ENCODE assay signal across 25 cellular contexts in the genomic region with DNA sequence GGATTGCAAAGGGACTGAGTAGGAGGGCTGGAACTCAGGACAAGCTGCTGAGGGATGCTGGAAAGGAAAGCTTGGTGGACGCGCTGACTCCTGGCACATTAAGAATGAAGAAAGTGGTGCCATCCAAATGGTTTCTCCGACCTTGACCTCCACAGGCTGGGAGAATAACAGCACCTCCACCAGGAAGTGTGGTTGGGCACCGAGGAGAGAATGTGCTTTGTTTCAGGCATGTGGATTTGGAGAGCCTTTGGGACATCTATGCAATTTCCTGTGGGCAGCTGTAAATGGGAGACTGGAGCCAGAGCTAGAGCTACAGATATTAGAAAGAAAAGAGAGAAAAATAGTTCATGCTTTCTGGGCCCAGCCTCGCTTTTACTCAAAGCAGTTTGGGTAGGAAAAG. TPM values are rescaled to one million over a fixed set of nuclear protein-coding genes. Genes with fewer than 3 reads are reported as not detected.
DNase-seq lines count a peak whose midpoint lies in the region; ATAC-seq, FAIRE-seq and TF ChIP-seq lines count a peak whose summit lies in the region.
"Had no signal": no experiment of that assay in that cellular context is flagged by ENCODE, and none has a peak within 500 bp of the region (broad histone marks: within the 10 kb centered on the region; RNA-seq: fewer than 3 reads in every experiment).

No MANE protein-coding gene starts in this region.

- CTCF ChIA-PET in HepG2 (lab: Yijun Ruan, JAX; ENCODE audit: low intra/inter-chr PET ratio, low total read pairs), result no interaction called here

- no CpG with 5 or more reads among the region's 5 CpGs for WGBS in neuronal stem cell (ENCODE audit: extremely low coverage in 2 of 2, insufficient read length in 2 of 2, insufficient replicate concordance in 1 of 2), 2 donors
- 43% methylated on average over 5 of the region's 5 CpGs for WGBS in HepG2 (ENCODE audit: low lambda C conversion rate)

- H3K4me3 ChIP-seq in Loucy (ENCODE audit: low read length, poor library complexity, severe bottlenecking), result no peak overlapping the region
- no peak overlapping the region for H3K4me3 ChIP-seq in fibroblast of the aortic adventitia (ENCODE audit: low read depth, low read length)
- H3K4me3 ChIP-seq in neuronal stem cell (ENCODE audit: low read length in 2 of 2), result no peak overlapping the region
- no peak overlapping the region for H3K4me3 ChIP-seq in HepG2 (replicated peaks in 1 of 3; ENCODE audit: insufficient read depth in 1 of 3, low read depth in 2 of 3, low read length in 3 of 3)
- H3K4me3 ChIP-seq: BLaER1 had no signal

- no peaks in the 10 kb centered on the region for H3K4me1 ChIP-seq in Loucy (ENCODE audit: insufficient read depth, low read length, poor library complexity, severe bottlenecking)
- peaks cover 0 to 2% of the 10 kb centered on the region in 2 donors for H3K4me1 ChIP-seq in neuronal stem cell (ENCODE audit: control insufficient read depth in 2 of 2, insufficient read depth in 1 of 2, low read depth in 1 of 2, low read length in 2 of 2)
- no peaks in the 10 kb centered on the region for H3K4me1 ChIP-seq in HepG2 (ENCODE audit: insufficient read depth, low read length)

- H3K9ac ChIP-seq in Loucy (ENCODE audit: low read depth, low read length, poor library complexity, severe bottlenecking), result no peak overlapping the region
- no peak overlapping the region for H3K9ac ChIP-seq in neuronal stem cell (ENCODE audit: low read depth, low read length, poor library complexity)
- no peak overlapping the region for H3K9ac ChIP-seq in HepG2 (ENCODE audit: insufficient read depth, low read depth, low read length)
- H3K9ac ChIP-seq: BLaER1, KMS-11 had no signal

- no peaks in the 10 kb centered on the region for H3K79me1 ChIP-seq in neuronal stem cell (ENCODE audit: low read depth, low read length)

- ATAC-seq in HepG2, result no peak
- no peak for ATAC-seq in GM21723 (IDR thresholded peaks at IDR 0.05; ENCODE audit: unreplicated experiment)
- ATAC-seq: CD8-positive, alpha-beta T cell; HCT116; Panc1 had no signal

- H3K9me2 ChIP-seq in Loucy (replicated peaks; ENCODE audit: low read depth, low read length), result no peaks in the 10 kb centered on the region

- no peak overlapping the region for H2BK120ac ChIP-seq in neuronal stem cell (ENCODE audit: low read depth, low read length)

- H3K23ac ChIP-seq in neuronal stem cell (ENCODE audit: low read depth, low read length, poor library complexity), result no peak overlapping the region

- H3K9me3 ChIP-seq in Loucy (ENCODE audit: insufficient read depth, low read depth, low read length) (no peaks in the 10 kb centered on the region), neuronal stem cell (replicated peaks in 1 of 2; ENCODE audit: control insufficient read depth in 2 of 2, insufficient read depth in 1 of 2, low read depth in 1 of 2, low read length in 2 of 2) (peaks cover 0 to 2% of the 10 kb centered on the region in 2 donors), HepG2 (ENCODE audit: low read length) (no peaks in the 10 kb centered on the region)
- H3K9me3 ChIP-seq: BLaER1 had no signal

- TF ChIP-seq CTCF in Loucy (conservative IDR thresholded peaks at IDR 0.05; ENCODE audit: low read length) (no peak), fibroblast of the aortic adventitia (IDR thresholded peaks at IDR 0.05; ENCODE audit: insufficient read depth, low read length) (no peak), HepG2 (CRISPR knock-in tag; IDR thresholded peaks at IDR 0.05) (no peak)

- no peak for FAIRE-seq in HepG2 (lab: Jason Lieb, UNC)
- FAIRE-seq: GM12891, H1, HTR-8/SVneo had no signal

- no TSS peak for BruUV-seq in HepG2 (replicated peaks; lab: Mats Ljungman, UMichigan)

- in situ Hi-C loops in HepG2 (cut with HindIII; ENCODE audit: extremely low pct_ligation_motif_present, low pct_unique_long_range_greater_than_20kb), result no loop called here

- H3K27me3 ChIP-seq in Loucy (ENCODE audit: insufficient read depth, low read length, poor library complexity, severe bottlenecking) (no peaks in the 10 kb centered on the region), neuronal stem cell (ENCODE audit: control insufficient read depth in 3 of 3, insufficient read depth in 3 of 3, low read depth in 1 of 3, low read length in 3 of 3) (peaks cover 0 to 3% (median 0%) of the 10 kb centered on the region in 3 experiments), HepG2 (ENCODE audit: control insufficient read depth in 1 of 2, insufficient read depth in 2 of 2, low read length in 2 of 2) (0 out of 5 replicates have a peak, but pooled peaks cover 0 to 6% of the 10 kb centered on the region in 2 experiments)
- H3K27me3 ChIP-seq: BLaER1 had no signal

- H3K36me3 ChIP-seq in Loucy (ENCODE audit: insufficient read depth, low read length) (no peaks in the 10 kb centered on the region), neuronal stem cell (replicated peaks in 1 of 2; ENCODE audit: control insufficient read depth in 2 of 2, insufficient read depth in 2 of 2, low read length in 2 of 2) (no peaks in the 10 kb centered on the region), HepG2 (replicated peaks in 1 of 2; ENCODE audit: control insufficient read depth in 1 of 2, insufficient read depth in 2 of 2, low read length in 2 of 2) (no peaks in the 10 kb centered on the region)
- H3K36me3 ChIP-seq: BLaER1 had no signal

- TF ChIP-seq EP300 in HepG2 (IDR thresholded peaks at IDR 0.05; ENCODE audit: low read depth in 2 of 2, low read length in 2 of 2) (no peak), HepG2 (CRISPR knock-in tag; IDR thresholded peaks at IDR 0.05; ENCODE audit: borderline replicate concordance) (no peak)

- no peak overlapping the region for H3K4ac ChIP-seq in neuronal stem cell (ENCODE audit: low read length)

- TF ChIP-seq RAD21 in HepG2 (CRISPR knock-in tag; IDR thresholded peaks at IDR 0.05), result no peak

- H4K20me1 ChIP-seq in Loucy (ENCODE audit: insufficient read depth, low read length, poor library complexity, severe bottlenecking), result no peaks in the 10 kb centered on the region
- H4K20me1 ChIP-seq in HepG2 (ENCODE audit: insufficient read depth, low read length), result no peaks in the 10 kb centered on the region
- H4K20me1 ChIP-seq: BLaER1 had no signal

- no peak overlapping the region for H2AK5ac ChIP-seq in neuronal stem cell (ENCODE audit: low read depth, low read length)

- H2BK15ac ChIP-seq in neuronal stem cell (ENCODE audit: low read length), result no peak overlapping the region

- DNase-seq in GM03348 (ENCODE audit: low spot score) (peak; percentile 45), fibroblast of the aortic adventitia (ENCODE audit: low read depth) (peak; percentile 12), pons (ENCODE audit: low spot score) (peak; percentile 19), neuronal stem cell (ENCODE audit: low spot score) (no peak), NCI-H2081 (lab: John Stamatoyannopoulos, UW) (no peak), HepG2 (ENCODE audit: low spot score) (no peak)
- DNase-seq: CD8-positive, alpha-beta T cell; DND-41; MV-4-11; NCI-H1105 treated with DMSO at 0.1 percent for 48 hours; NCI-H2029 treated with DMSO at 0.1 percent for 48 hours; NCI-H2171 treated with DMSO at 0.1 percent for 48 hours; NCI-H524 treated with DMSO at 0.1 percent for 48 hours; NCI-H82 had no signal

- H4K91ac ChIP-seq in neuronal stem cell (ENCODE audit: low read depth, low read length, poor library complexity), result no peak overlapping the region

- no peak overlapping the region for H3K18ac ChIP-seq in neuronal stem cell (ENCODE audit: low read length)

- H3F3A ChIP-seq in Loucy (ENCODE audit: low read depth), result no peaks in the 10 kb centered on the region

- no peak for TF ChIP-seq POLR2A in HepG2 (IDR thresholded peaks at IDR 0.05; ENCODE audit: insufficient read depth in 1 of 2, low read depth in 2 of 2, low read length in 2 of 2)

- H2BK5ac ChIP-seq in neuronal stem cell (ENCODE audit: low read length), result no peak overlapping the region

- H3K27ac ChIP-seq in neuronal stem cell (replicated peaks; ENCODE audit: low read length), result no peak overlapping the region
- no peak overlapping the region for H3K27ac ChIP-seq in HepG2 (ENCODE audit: extremely low read length, insufficient read depth, low read length)
- H3K27ac ChIP-seq: BLaER1, KMS-11 had no signal

- H3K14ac ChIP-seq in neuronal stem cell (ENCODE audit: low read length), result no peak overlapping the region

- H2AFZ ChIP-seq in Loucy (ENCODE audit: low read length), result 0 out of 2 replicates have a peak overlapping the region, but pooled peaks have one; percentile 53
- H2AFZ ChIP-seq in neuronal stem cell (ENCODE audit: low read length), result no peak overlapping the region
- H2AFZ ChIP-seq in HepG2 (ENCODE audit: low read length), result no peak overlapping the region

- no peak overlapping the region for H2BK12ac ChIP-seq in neuronal stem cell (ENCODE audit: low read length)

- intact Hi-C loops in HepG2 (cut with micrococcal nuclease; ENCODE audit: unreplicated experiment), result no loop called here

- H3K79me2 ChIP-seq in Loucy (ENCODE audit: insufficient read depth, low read length), result no peaks in the 10 kb centered on the region
- no peaks in the 10 kb centered on the region for H3K79me2 ChIP-seq in HepG2 (ENCODE audit: insufficient read depth, low read length)

- POLR2A ChIA-PET in HepG2 (lab: Yijun Ruan, JAX), result no interaction called here

- no peak overlapping the region for H4K8ac ChIP-seq in neuronal stem cell (ENCODE audit: low read depth, low read length)

- no peak overlapping the region for H3K4me2 ChIP-seq in Loucy (ENCODE audit: low read depth, low read length, poor library complexity, severe bottlenecking)
- no peak overlapping the region for H3K4me2 ChIP-seq in neuronal stem cell (ENCODE audit: insufficient read depth, low read length, poor library complexity, severe bottlenecking)
- no peak overlapping the region for H3K4me2 ChIP-seq in HepG2 (ENCODE audit: low read depth, low read length)
- H3K4me2 ChIP-seq: BLaER1, KMS-11 had no signal

RNA-seq across cellular contexts. Expression of a gene that starts 29.8 kb away (rescaled TPM):
- total RNA-seq in fibroblast of the aortic adventitia (ENCODE audit: low replicate concordance) (not detected in 2 replicates), HepG2 (2016; rRNA removed; fragmentation: Illumina TruSeq; extraction: Trizol) (0.13 TPM in 1 of 2 replicates, not detected in the other)
- polyA plus RNA-seq in neuronal stem cell (2013, experiment 1 of 2), result not detected
- polyA plus RNA-seq in neuronal stem cell (2013, experiment 2 of 2), result not detected
- not detected in 2 replicates for total RNA-seq in HepG2 (2016; cell fraction: cytosol; rRNA removed; fragmentation: Illumina TruSeq; extraction: Trizol; ENCODE audit: low read depth)
- 0.04 and 0.06 TPM in 2 replicates for total RNA-seq in HepG2 (2016; cell fraction: insoluble cytoplasmic fraction; rRNA removed; fragmentation: Illumina TruSeq; extraction: Trizol)
- total RNA-seq in HepG2 (2016; cell fraction: membrane; rRNA removed; fragmentation: Illumina TruSeq; extraction: Trizol), result not detected in 2 replicates
- 0.16 TPM in 1 of 2 replicates, not detected in the other for total RNA-seq in HepG2 (2016; cell fraction: nucleus; rRNA removed; fragmentation: Illumina TruSeq; extraction: Trizol)
- 0.12 TPM in 2 replicates for polyA plus RNA-seq in HepG2 (2011; rRNA removed)
- 0.10 and 0.11 TPM in 2 replicates for polyA plus RNA-seq in HepG2 (2011; cell fraction: cytosol; rRNA removed)
- polyA plus RNA-seq in HepG2 (2011; cell fraction: nucleus; rRNA removed), result 0.03 and 0.06 TPM in 2 replicates
- 0.04 TPM in 1 of 2 replicates, not detected in the other for polyA plus RNA-seq in HepG2 (2012)
- not detected in 2 replicates for polyA plus RNA-seq in HepG2 (2016; cell fraction: cytosol; fragmentation: Illumina TruSeq; extraction: Trizol; ENCODE audit: low read depth)
- polyA plus RNA-seq in HepG2 (2016; cell fraction: insoluble cytoplasmic fraction; fragmentation: Illumina TruSeq; extraction: Trizol; ENCODE audit: low read depth), result not detected in 2 replicates
- not detected in 2 replicates for polyA plus RNA-seq in HepG2 (2016; cell fraction: membrane; fragmentation: Illumina TruSeq; extraction: Trizol; ENCODE audit: low read depth)
- not detected in 2 replicates for polyA plus RNA-seq in HepG2 (2016; cell fraction: nucleus; fragmentation: Illumina TruSeq; extraction: Trizol; ENCODE audit: insufficient read depth, low read depth)
- not detected in 2 replicates for polyA minus RNA-seq in HepG2 (2011; rRNA and poly(A)+ RNA removed; ENCODE audit: low replicate concordance)
- polyA minus RNA-seq in HepG2 (2011; cell fraction: cytosol; rRNA and poly(A)+ RNA removed), result not detected in 2 replicates
- not detected in 2 replicates for polyA minus RNA-seq in HepG2 (2011; cell fraction: nucleus; rRNA and poly(A)+ RNA removed)
- total RNA-seq: A673; CD8-positive, alpha-beta T cell; H1; IMR-90 had no signal
- polyA plus RNA-seq: H1, IMR-90 had no signal

Comparison
In these comparisons a context has a peak if more than half of its experiments do, and no peak if none do; other contexts are left out.
1. DNase-seq: peak in GM03348 (single experiment), fibroblast of the aortic adventitia (single experiment) and pons (single experiment); none in neuronal stem cell (single experiment), NCI-H2081 (0 of 2) and HepG2 (single experiment).